22 cellular contexts compared by ENCODE assay signal in the genomic region with DNA sequence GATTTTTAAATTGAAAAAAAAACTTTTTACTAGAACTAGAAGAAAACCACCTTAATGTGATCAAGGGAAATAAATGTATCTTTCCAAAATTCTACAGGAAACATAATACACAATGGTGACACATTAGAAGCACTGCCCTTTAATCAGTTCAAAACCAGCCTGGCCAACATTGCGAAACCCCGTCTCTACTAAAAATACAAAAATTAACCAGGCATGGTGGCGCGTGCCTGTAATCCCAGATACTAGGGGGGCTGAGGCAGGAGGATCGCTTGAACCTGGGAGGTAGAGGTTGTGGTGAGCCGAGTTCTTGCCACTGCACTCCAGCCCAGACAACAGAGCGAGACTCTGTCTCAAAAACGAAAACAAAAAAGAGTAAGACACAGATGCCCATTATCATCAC.
DNase-seq lines count a peak whose midpoint lies in the region; ATAC-seq, FAIRE-seq and TF ChIP-seq lines count a peak whose summit lies in the region.
"Had no signal": no experiment of that assay in that cellular context is flagged by ENCODE, and none has a peak within 500 bp of the region (broad histone marks: within the 10 kb centered on the region; RNA-seq: fewer than 3 reads in every experiment).

No MANE protein-coding gene starts in this region.

- no peak for ATAC-seq in HepG2
- no peak for ATAC-seq in right lobe of liver
- no peak for ATAC-seq in IMR-90 (ENCODE audit: low read depth)
- ATAC-seq: GM12878 had no signal

- H3K56ac ChIP-seq in IMR-90 (ENCODE audit: extremely low read depth, insufficient read depth, low read length) (no peak overlapping the region), H1 (replicated peaks; ENCODE audit: insufficient read length, low read depth, low read length) (no peak overlapping the region)

- no peak overlapping the region for H4K91ac ChIP-seq in IMR-90 (ENCODE audit: insufficient read depth, low read depth, low read length)
- no peak overlapping the region for H4K91ac ChIP-seq in H1 (replicated peaks; ENCODE audit: insufficient read length, low read length)

- TF ChIP-seq EP300 in HepG2 (IDR thresholded peaks at IDR 0.05; ENCODE audit: low read depth in 2 of 2, low read length in 2 of 2) (no peak), HepG2 (CRISPR knock-in tag; IDR thresholded peaks at IDR 0.05; ENCODE audit: borderline replicate concordance) (no peak), H1 (IDR thresholded peaks at IDR 0.05; ENCODE audit: borderline replicate concordance in 1 of 2, low read depth in 2 of 2, low read length in 2 of 2) (no peak)

- H3K79me1 ChIP-seq in IMR-90 (ENCODE audit: low read depth in 1 of 2, low read length in 2 of 2) (peaks cover 0 to 2% of the 10 kb centered on the region in 2 experiments; a peak in 1 of 4 replicates), H1 (ENCODE audit: low read depth, low read length) (no peaks in the 10 kb centered on the region)

- no peak overlapping the region for H3K23ac ChIP-seq in IMR-90 (ENCODE audit: low read depth, low read length)
- no peak overlapping the region for H3K23ac ChIP-seq in H1 (ENCODE audit: insufficient read length)

- H3K27me3 ChIP-seq in HepG2 (ENCODE audit: control insufficient read depth in 1 of 2, insufficient read depth in 2 of 2, low read length in 2 of 2) (no peaks in the 10 kb centered on the region), right lobe of liver (no peaks in the 10 kb centered on the region), IMR-90 (ENCODE audit: control insufficient read depth, insufficient read depth, low read length) (no peaks in the 10 kb centered on the region), H1 (replicated peaks in 1 of 4; ENCODE audit: control insufficient read depth in 3 of 4, extremely low read depth in 1 of 4, insufficient read depth in 3 of 4, low read length in 3 of 4) (no peaks in the 10 kb centered on the region), uterus (no peaks in the 10 kb centered on the region)
- H3K27me3 ChIP-seq: BE2C had no signal

- no peak overlapping the region for H4K8ac ChIP-seq in IMR-90 (ENCODE audit: low read depth in 2 of 2, low read length in 2 of 2)
- H4K8ac ChIP-seq in H1 (ENCODE audit: extremely low read depth, insufficient read depth, low read length) = peak overlapping the region; percentile 51; the same call in 1 of the 2 replicates

- no peaks in the 10 kb centered on the region for H3K79me2 ChIP-seq in HepG2 (ENCODE audit: insufficient read depth, low read length)
- H3K79me2 ChIP-seq in H1 (ENCODE audit: control insufficient read depth in 1 of 2, insufficient read depth in 2 of 2, low read length in 2 of 2) = no peaks in the 10 kb centered on the region; a peak in 1 of 4 replicates

- TF ChIP-seq POLR2A in HepG2 (IDR thresholded peaks at IDR 0.05; ENCODE audit: insufficient read depth in 1 of 2, low read depth in 2 of 2, low read length in 2 of 2) (no peak), right lobe of liver (IDR thresholded peaks at IDR 0.05) (no peak), IMR-90 (IDR thresholded peaks at IDR 0.05; ENCODE audit: low read depth, low read length) (no peak), H1 (IDR thresholded peaks at IDR 0.05; ENCODE audit: control extremely low read depth in 1 of 2, low read depth in 2 of 2, low read length in 2 of 2) (no peak), uterus (IDR thresholded peaks at IDR 0.05) (no peak)

- no peak overlapping the region for H3K4me2 ChIP-seq in HepG2 (ENCODE audit: low read depth, low read length)
- H3K4me2 ChIP-seq in IMR-90 (ENCODE audit: low read depth, low read length) = no peak overlapping the region
- no peak overlapping the region for H3K4me2 ChIP-seq in H1 (ENCODE audit: insufficient read depth in 1 of 2, low read depth in 2 of 2, low read length in 2 of 2)
- H3K4me2 ChIP-seq: KMS-11 had no signal

- H3K9me3 ChIP-seq in HepG2 (ENCODE audit: low read length) (no peaks in the 10 kb centered on the region), right lobe of liver (no peaks in the 10 kb centered on the region), IMR-90 (ENCODE audit: control insufficient read depth, insufficient read depth, low read length) (no peaks in the 10 kb centered on the region), H1 (ENCODE audit: insufficient read depth in 2 of 2, low read depth in 1 of 2, low read length in 1 of 2) (no peaks in the 10 kb centered on the region; a peak in 1 of 4 replicates), uterus (no peaks in the 10 kb centered on the region)
- H3K9me3 ChIP-seq: BE2C had no signal

- H2AFZ ChIP-seq in HepG2 (ENCODE audit: low read length) (no peak overlapping the region), IMR-90 (replicated peaks; ENCODE audit: low read length, poor library complexity) (no peak overlapping the region), H1 (ENCODE audit: low read length) (no peak overlapping the region)
- H2AFZ ChIP-seq: GM23248 had no signal

- H2AK5ac ChIP-seq in IMR-90 (ENCODE audit: low read depth, low read length) = no peak overlapping the region
- H2AK5ac ChIP-seq in H1 (ENCODE audit: low read depth, low read length) = no peak overlapping the region

- in situ Hi-C loops in HepG2 (cut with HindIII; ENCODE audit: extremely low pct_ligation_motif_present, low pct_unique_long_range_greater_than_20kb) = no loop called here
- in situ Hi-C loops in IMR-90 (cut with MboI; ENCODE audit: low sequenced_read_pairs) = no loop called here

- no peak for FAIRE-seq in HepG2 (lab: Jason Lieb, UNC)
- FAIRE-seq in H1 (lab: Jason Lieb, UNC) = no peak
- FAIRE-seq: GM12878 had no signal

- no peaks in the 10 kb centered on the region for H3K23me2 ChIP-seq in H1 (ENCODE audit: low read depth, low read length)

- intact Hi-C loops in HepG2 (cut with micrococcal nuclease; ENCODE audit: unreplicated experiment) (no loop called here), right lobe of liver (cut with DNase I) (no loop called here), IMR-90 (cut with micrococcal nuclease) (no loop called here), uterus (cut with DNase I; ENCODE audit: low total_unique reads) (no loop called here)

- H2BK5ac ChIP-seq in IMR-90 (ENCODE audit: low read depth, low read length, poor library complexity, severe bottlenecking) (no peak overlapping the region), H1 (ENCODE audit: low read depth, low read length) (no peak overlapping the region)

- H4K5ac ChIP-seq in IMR-90 (ENCODE audit: low read depth, low read length) = no peak overlapping the region
- H4K5ac ChIP-seq in H1 (ENCODE audit: insufficient read length, low read depth, low read length) = no peak overlapping the region

- H3K36me3 ChIP-seq in HepG2 (replicated peaks in 1 of 2; ENCODE audit: control insufficient read depth in 1 of 2, insufficient read depth in 2 of 2, low read length in 2 of 2) (no peaks in the 10 kb centered on the region; a peak in 2 of 5 replicates), right lobe of liver (no peaks in the 10 kb centered on the region), IMR-90 (ENCODE audit: control insufficient read depth, insufficient read depth, low read length) (no peaks in the 10 kb centered on the region), H1 (ENCODE audit: control insufficient read depth in 2 of 4, insufficient read depth in 4 of 4, low read length in 3 of 4) (no peaks in the 10 kb centered on the region), uterus (no peaks in the 10 kb centered on the region)
- H3K36me3 ChIP-seq: BE2C had no signal

- no peak overlapping the region for H3K18ac ChIP-seq in IMR-90 (ENCODE audit: low read depth, low read length)
- H3K18ac ChIP-seq in H1 (ENCODE audit: extremely low read depth, low read length) = no peak overlapping the region

- no peak overlapping the region for H3K27ac ChIP-seq in HepG2 (ENCODE audit: extremely low read length, insufficient read depth, low read length)
- H3K27ac ChIP-seq in right lobe of liver = no peak overlapping the region
- H3K27ac ChIP-seq in IMR-90 (ENCODE audit: insufficient read depth, low read length) = no peak overlapping the region
- H3K27ac ChIP-seq in H1 (ENCODE audit: low read depth, low read length) = no peak overlapping the region
- H3K27ac ChIP-seq in uterus = no peak overlapping the region
- H3K27ac ChIP-seq: GM23248, HL-60, KMS-11 had no signal

- no peak overlapping the region for H3K4me3 ChIP-seq in HepG2 (replicated peaks in 1 of 3; ENCODE audit: insufficient read depth in 1 of 3, low read depth in 2 of 3, low read length in 3 of 3)
- no peak overlapping the region for H3K4me3 ChIP-seq in right lobe of liver
- no peak overlapping the region for H3K4me3 ChIP-seq in IMR-90 (ENCODE audit: insufficient read depth, low read depth, low read length)
- H3K4me3 ChIP-seq in H1 (ENCODE audit: extremely low read depth in 1 of 4, insufficient read depth in 2 of 4, low read depth in 3 of 4, low read length in 4 of 4) = no peak overlapping the region
- no peak overlapping the region for H3K4me3 ChIP-seq in uterus
- H3K4me3 ChIP-seq: GM12878, GM23248 had no signal

- no peak overlapping the region for H3K9ac ChIP-seq in HepG2 (ENCODE audit: insufficient read depth, low read depth, low read length)
- no peak overlapping the region for H3K9ac ChIP-seq in IMR-90 (ENCODE audit: low read depth, low read length)
- H3K9ac ChIP-seq in H1 (replicated peaks in 1 of 4; ENCODE audit: extremely low read depth in 1 of 4, low read depth in 3 of 4, low read length in 3 of 4) = no peak overlapping the region
- H3K9ac ChIP-seq: GM23248, KMS-11 had no signal

- H3K9me1 ChIP-seq in IMR-90 (ENCODE audit: insufficient read depth, low read length) = no peaks in the 10 kb centered on the region

- DNase-seq in HepG2 (ENCODE audit: low spot score) (no peak), right lobe of liver (no peak), IMR-90 (no peak), H1 (ENCODE audit: low read depth in 1 of 2, low spot score in 2 of 2) (no peak), NCI-H524 treated with DMSO at 0.1 percent for 48 hours (lab: John Stamatoyannopoulos, UW) (no peak), NCI-H1105 treated with DMSO at 0.1 percent for 48 hours (lab: John Stamatoyannopoulos, UW) (no peak), uterus (no peak)
- DNase-seq: ACHN; BE2C; C1 segment of cervical spinal cord; CD4-positive, CD25-positive, alpha-beta regulatory T cell; CD8-positive, alpha-beta memory T cell; COR-L47; DMS 273 treated with DMSO at 0.1 percent for 48 hours; DMS53; DND-41; EL; GM23248; H7 had no signal

- TF ChIP-seq RAD21 in HepG2 (CRISPR knock-in tag; IDR thresholded peaks at IDR 0.05) (no peak), IMR-90 (IDR thresholded peaks at IDR 0.05; ENCODE audit: low read length) (no peak), H1 (IDR thresholded peaks at IDR 0.05 in 1 of 2, conservative IDR thresholded peaks at IDR 0.05 in 1 of 2; ENCODE audit: low read depth in 2 of 2, low read length in 2 of 2) (no peak)

- no peak overlapping the region for H2BK12ac ChIP-seq in H1 (ENCODE audit: low read depth, low read length)

- H3K14ac ChIP-seq in IMR-90 (replicated peaks; ENCODE audit: low read depth, low read length) (no peak overlapping the region), H1 (ENCODE audit: insufficient read length) (no peak overlapping the region)

- no peak overlapping the region for H2BK20ac ChIP-seq in IMR-90 (ENCODE audit: low read depth, low read length)
- H2BK20ac ChIP-seq in H1 (ENCODE audit: low read length) = no peak overlapping the region

- no peak overlapping the region for H2AK9ac ChIP-seq in IMR-90 (replicated peaks; ENCODE audit: low read depth, low read length, poor library complexity)

- WGBS in HepG2 (ENCODE audit: low lambda C conversion rate) = 97% methylated on average over 8 of the region's 8 CpGs
- whole genome bisulfite sequencing in right lobe of liver (ENCODE audit: insufficient coverage, low coverage, low lambda C conversion rate, missing lambda C conversion rate) = 74% methylated on average over 8 of the region's 8 CpGs
- no CpG with 5 or more reads among the region's 8 CpGs for WGBS in IMR-90 (ENCODE audit: extremely low coverage in 2 of 2, insufficient read length in 1 of 2), 2 experiments
- WGBS in H1 (ENCODE audit: extremely low coverage in 1 of 2, insufficient coverage in 1 of 2, insufficient read length in 1 of 2, insufficient replicate concordance in 2 of 2, low coverage in 1 of 2, low lambda C conversion rate in 2 of 2, missing lambda C conversion rate in 1 of 2), 2 experiments = 87% methylated on average over 8 of the region's 8 CpGs; no CpG with 5 or more reads in 1 of the 2 experiments

- BruUV-seq in HepG2 (replicated peaks; lab: Mats Ljungman, UMichigan) (no TSS peak), IMR-90 (replicated peaks; lab: Mats Ljungman, UMichigan) (no TSS peak)

- CTCF ChIA-PET in HepG2 (lab: Yijun Ruan, JAX; ENCODE audit: low intra/inter-chr PET ratio, low total read pairs) (no interaction called here), IMR-90 (lab: Yijun Ruan, JAX) (no interaction called here), H1 (lab: Charles Lee; ENCODE audit: partially characterized antibody) (interaction anchor here (2.4 kb wide), 1 partner anchor 38 kb away, joined by 5 read pairs; no protein-coding TSS in a partner anchor)

- H3K4me1 ChIP-seq in HepG2 (ENCODE audit: insufficient read depth, low read length) (no peaks in the 10 kb centered on the region), right lobe of liver (no peaks in the 10 kb centered on the region), IMR-90 (ENCODE audit: control insufficient read depth, insufficient read depth, low read length) (0 out of 2 replicates have a peak, but pooled peaks cover 1% of the 10 kb centered on the region), H1 (replicated peaks in 1 of 4; ENCODE audit: control insufficient read depth in 3 of 4, insufficient read depth in 4 of 4, low read length in 3 of 4) (no peaks in the 10 kb centered on the region), uterus (no peaks in the 10 kb centered on the region)
- H3K4me1 ChIP-seq: BE2C had no signal

- H2BK120ac ChIP-seq in IMR-90 (ENCODE audit: low read depth, low read length) (no peak overlapping the region), H1 (replicated peaks; ENCODE audit: low read depth, low read length) (no peak overlapping the region)

- no peak overlapping the region for H3K4ac ChIP-seq in IMR-90 (ENCODE audit: low read depth, low read length)
- no peak overlapping the region for H3K4ac ChIP-seq in H1 (replicated peaks; ENCODE audit: insufficient read length, low read depth, low read length)

- dilution Hi-C loops in IMR-90 (cut with HindIII; ENCODE audit: low sequenced_read_pairs, unreplicated experiment) = no loop called here

- POLR2A ChIA-PET in HepG2 (lab: Yijun Ruan, JAX) (no interaction called here), IMR-90 (lab: Charles Lee; ENCODE audit: unreplicated experiment) (interaction anchor here (0.6 kb wide), 1 partner anchor 14 kb away, joined by 3 read pairs; no protein-coding TSS in a partner anchor), H1 (lab: Charles Lee; ENCODE audit: partially characterized antibody) (no interaction called here)

- TF ChIP-seq CTCF in HepG2 (CRISPR knock-in tag; IDR thresholded peaks at IDR 0.05) (no peak), right lobe of liver (IDR thresholded peaks at IDR 0.05) (no peak), IMR-90 (conservative IDR thresholded peaks at IDR 0.05; ENCODE audit: low read depth, low read length) (no peak), H1 (IDR thresholded peaks at IDR 0.05; ENCODE audit: control extremely low read depth in 1 of 3, insufficient read depth in 1 of 3, low read depth in 1 of 3, low read length in 3 of 3) (no peak), uterus (IDR thresholded peaks at IDR 0.05) (no peak)

- no peaks in the 10 kb centered on the region for H4K20me1 ChIP-seq in HepG2 (ENCODE audit: insufficient read depth, low read length)
- H4K20me1 ChIP-seq in IMR-90 (ENCODE audit: insufficient read depth, low read length) = peaks cover 8% of the 10 kb centered on the region; the same call in 1 of the 2 replicates
- no peaks in the 10 kb centered on the region for H4K20me1 ChIP-seq in H1 (replicated peaks in 1 of 2; ENCODE audit: control insufficient read depth in 1 of 2, insufficient read depth in 2 of 2, low read length in 2 of 2)

- H2BK15ac ChIP-seq in IMR-90 (ENCODE audit: low read depth, low read length) (no peak overlapping the region), H1 (ENCODE audit: low read length) (no peak overlapping the region)

Comparison
In these comparisons a context has a peak if more than half of its experiments do, and no peak if none do; other contexts are left out.
1. Of the 41 proteins assayed by ChIP-seq in both HepG2 and H1: peak only in HepG2: CEBPB; only in H1: none; in both: none; in neither: 40.